In genomic region chr6:36409718-36410117, GRCh38 we compare ENCODE assay signal across 3 cellular contexts. TPM values are rescaled to one million over a fixed set of nuclear protein-coding genes. Genes with fewer than 3 reads are reported as not detected.
"Had no signal": no experiment of that assay in that cellular context is flagged by ENCODE, and none has a peak within 500 bp of the region (broad histone marks: within the 10 kb centered on the region; RNA-seq: fewer than 3 reads in every experiment).

No MANE protein-coding gene starts in this region.

RNA-seq across cellular contexts. Expression of gene PXT1, which starts 32.9 kb away (rescaled TPM):
- total RNA-seq: M059J, MCF 10A, NCI-H460 had no signal
